ENCODE assay signal across 1 cellular context in genomic region chr20:62469352-62469751, GRCh38.
TF ChIP-seq lines count a peak whose summit lies in the region.

No MANE protein-coding gene starts in this region.

TF ChIP-seq in H1, 55 proteins besides CTCF, POLR2A, EP300 and RAD21:
- TF ChIP-seq SIN3A (conservative IDR thresholded peaks at IDR 0.05 in 1 of 2, IDR thresholded peaks at IDR 0.05 in 1 of 2; ENCODE audit: low read depth in 1 of 2, low read length in 2 of 2) (no peak), KDM4A (IDR thresholded peaks at IDR 0.05; ENCODE audit: low read depth, low read length, severe bottlenecking) (no peak), MAX (IDR thresholded peaks at IDR 0.05) (no peak), BACH1 (IDR thresholded peaks at IDR 0.05; ENCODE audit: low read length) (no peak), TBP (IDR thresholded peaks at IDR 0.05; ENCODE audit: low read depth, low read length) (no peak), RFX5 (IDR thresholded peaks at IDR 0.05; ENCODE audit: borderline replicate concordance, low read depth, low read length) (no peak), JUND (IDR thresholded peaks at IDR 0.05; ENCODE audit: low read length) (no peak), POLR2AphosphoS5 (IDR thresholded peaks at IDR 0.05; ENCODE audit: low read depth, low read length) (no peak), ASH2L (IDR thresholded peaks at IDR 0.05; ENCODE audit: low read length) (no peak), HDAC2 (IDR thresholded peaks at IDR 0.05; ENCODE audit: borderline replicate concordance in 1 of 2, low read depth in 2 of 2, low read length in 2 of 2) (no peak), CHD1 (IDR thresholded peaks at IDR 0.05; ENCODE audit: low read depth, low read length) (no peak), EGR1 (IDR thresholded peaks at IDR 0.05; ENCODE audit: borderline replicate concordance, low read depth, low read length) (no peak), BCL11A (IDR thresholded peaks at IDR 0.05; ENCODE audit: low read depth in 2 of 2, low read length in 2 of 2) (no peak), NRF1 (IDR thresholded peaks at IDR 0.05; ENCODE audit: low read depth, low read length) (no peak), SIX5 (IDR thresholded peaks at IDR 0.05; ENCODE audit: low read depth, low read length) (no peak), CREB1 (IDR thresholded peaks at IDR 0.05) (no peak), TCF12 (IDR thresholded peaks at IDR 0.05; ENCODE audit: low read depth, low read length) (no peak), GTF2F1 (IDR thresholded peaks at IDR 0.05; ENCODE audit: borderline replicate concordance, low read depth, low read length) (no peak)
- TF ChIP-seq, protein P1, sequence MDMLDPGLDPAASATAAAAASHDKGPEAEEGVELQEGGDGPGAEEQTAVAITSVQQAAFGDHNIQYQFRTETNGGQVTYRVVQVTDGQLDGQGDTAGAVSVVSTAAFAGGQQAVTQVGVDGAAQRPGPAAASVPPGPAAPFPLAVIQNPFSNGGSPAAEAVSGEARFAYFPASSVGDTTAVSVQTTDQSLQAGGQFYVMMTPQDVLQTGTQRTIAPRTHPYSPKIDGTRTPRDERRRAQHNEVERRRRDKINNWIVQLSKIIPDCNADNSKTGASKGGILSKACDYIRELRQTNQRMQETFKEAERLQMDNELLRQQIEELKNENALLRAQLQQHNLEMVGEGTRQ (IDR thresholded peaks at IDR 0.05; ENCODE audit: low read length) = no peak
- TF ChIP-seq, protein P2, sequence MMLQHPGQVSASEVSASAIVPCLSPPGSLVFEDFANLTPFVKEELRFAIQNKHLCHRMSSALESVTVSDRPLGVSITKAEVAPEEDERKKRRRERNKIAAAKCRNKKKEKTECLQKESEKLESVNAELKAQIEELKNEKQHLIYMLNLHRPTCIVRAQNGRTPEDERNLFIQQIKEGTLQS (IDR thresholded peaks at IDR 0.05; ENCODE audit: insufficient read depth, low read depth, low read length) = no peak
